28 cellular contexts compared by ENCODE assay signal in genomic region chr1:48556161-48556850, GRCh38.
"Had no signal": no experiment of that assay in that cellular context is flagged by ENCODE, and none has a peak within 500 bp of the region (broad histone marks: within the 10 kb centered on the region; RNA-seq: fewer than 3 reads in every experiment).

No MANE protein-coding gene starts in this region.

- H3K27ac ChIP-seq: body of pancreas, coronary artery, left ventricle myocardium inferior, right lobe of liver, stomach, suprapubic skin, tibial artery, upper lobe of right lung had no signal

- H3K9me3 Mint-ChIP-seq: activated B cell treated with CpG ODN at 0.5 μM for 24 hours; activated CD8-positive, alpha-beta T cell treated with anti-CD3 and anti-CD28 coated beads for 36 hours; activated naive CD4-positive, alpha-beta T cell treated with anti-CD3 and anti-CD28 coated beads, Interleukin-2, amount 50 U/mL, for 72 hours; nephron; stimulated activated memory B cell treated with anti-CD40 and anti-IgM and Interleukin-4, amounts not matched to agents 10 μg/mL and 1 μg/mL and 100 μg/mL, for 72 hours had no signal

- H3K4me1 Mint-ChIP-seq: activated B cell treated with CpG ODN at 0.5 μM for 24 hours; stimulated activated memory B cell treated with anti-CD40 and anti-IgM and Interleukin-4, amounts not matched to agents 10 μg/mL and 1 μg/mL and 100 μg/mL, for 72 hours; T-helper 17 cell had no signal

- H3K4me3 ChIP-seq: body of pancreas, coronary artery, dorsolateral prefrontal cortex, left ventricle myocardium inferior, lung, right lobe of liver, smooth muscle cell, stomach, suprapubic skin, tibial artery, upper lobe of right lung had no signal

- H3K36me3 Mint-ChIP-seq: activated naive CD4-positive, alpha-beta T cell treated with anti-CD3 and anti-CD28 coated beads, Interleukin-2, amount 50 U/mL, for 72 hours; stimulated activated memory B cell treated with anti-CD40 and anti-IgM and Interleukin-4, amounts not matched to agents 10 μg/mL and 1 μg/mL and 100 μg/mL, for 72 hours had no signal

- H3K27me3 ChIP-seq: body of pancreas, dorsolateral prefrontal cortex, right lobe of liver, stomach, suprapubic skin, tibial artery, upper lobe of right lung had no signal

- H3K9me3 ChIP-seq: body of pancreas, left ventricle myocardium inferior, right lobe of liver, stomach, suprapubic skin, tibial artery, upper lobe of right lung had no signal

- H3K27ac Mint-ChIP-seq: activated B cell treated with CpG ODN at 0.5 μM for 24 hours; activated CD8-positive, alpha-beta T cell treated with anti-CD3 and anti-CD28 coated beads for 36 hours; effector memory CD8-positive, alpha-beta T cell; stimulated activated memory B cell treated with anti-CD40 and anti-IgM and Interleukin-4, amounts not matched to agents 10 μg/mL and 1 μg/mL and 100 μg/mL, for 72 hours; T-helper 17 cell had no signal

- H3K36me3 ChIP-seq: left ventricle myocardium inferior, right lobe of liver, stomach, suprapubic skin, tibial artery, upper lobe of right lung had no signal

- DNase-seq: activated B cell treated with CpG ODN at 0.5 μM for 24 hours; activated CD4-positive, alpha-beta T cell treated with anti-CD3 and anti-CD28 coated beads, Interleukin-2, amount 50 U/mL, for 1 hour; activated CD8-positive, alpha-beta T cell treated with anti-CD3 and anti-CD28 coated beads for 36 hours; activated naive CD4-positive, alpha-beta T cell; activated T-cell treated with anti-CD3 and anti-CD28 coated beads, Interleukin-2, amount 50 U/mL, for 48 hours; body of pancreas; effector memory CD8-positive, alpha-beta T cell; glutamatergic neuron; left ventricle myocardium inferior; mesendoderm; right lobe of liver; stimulated activated CD4-positive, alpha-beta T cell treated with anti-CD3 and anti-CD28 coated beads, Interleukin-1b, Interleukin-23, amount 100 ng/mL, for 48 hours; stimulated activated CD4-positive, alpha-beta T cell treated with anti-CD3 and anti-CD28 coated beads, Interleukin-4, amount 100 ng/mL, for 4 hours; stimulated activated CD8-positive, alpha-beta memory T cell treated with anti-CD3 and anti-CD28 coated beads, Interleukin-4, amount 100 ng/mL, for 48 hours; stomach; T-helper 17 cell; T1000; tibial artery; upper lobe of right lung had no signal

- H3K4me3 Mint-ChIP-seq: activated B cell treated with CpG ODN at 0.5 μM for 24 hours; activated CD8-positive, alpha-beta T cell treated with anti-CD3 and anti-CD28 coated beads for 36 hours; effector memory CD8-positive, alpha-beta T cell; nephron; stimulated activated memory B cell treated with anti-CD40 and anti-IgM and Interleukin-4, amounts not matched to agents 10 μg/mL and 1 μg/mL and 100 μg/mL, for 72 hours; T-helper 17 cell had no signal

- ATAC-seq: activated CD8-positive, alpha-beta T cell treated with anti-CD3 and anti-CD28 coated beads for 36 hours; activated naive CD4-positive, alpha-beta T cell treated with anti-CD3 and anti-CD28 coated beads, Interleukin-2, amount 50 U/mL, for 72 hours; body of pancreas; effector memory CD8-positive, alpha-beta T cell; esophagus mucosa; right lobe of liver; stimulated activated memory B cell treated with anti-CD40 and anti-IgM and Interleukin-4, amounts not matched to agents 10 μg/mL and 1 μg/mL and 100 μg/mL, for 72 hours; T-helper 17 cell; upper lobe of right lung had no signal
